17 cellular contexts compared by ENCODE assay signal in the genomic region with DNA sequence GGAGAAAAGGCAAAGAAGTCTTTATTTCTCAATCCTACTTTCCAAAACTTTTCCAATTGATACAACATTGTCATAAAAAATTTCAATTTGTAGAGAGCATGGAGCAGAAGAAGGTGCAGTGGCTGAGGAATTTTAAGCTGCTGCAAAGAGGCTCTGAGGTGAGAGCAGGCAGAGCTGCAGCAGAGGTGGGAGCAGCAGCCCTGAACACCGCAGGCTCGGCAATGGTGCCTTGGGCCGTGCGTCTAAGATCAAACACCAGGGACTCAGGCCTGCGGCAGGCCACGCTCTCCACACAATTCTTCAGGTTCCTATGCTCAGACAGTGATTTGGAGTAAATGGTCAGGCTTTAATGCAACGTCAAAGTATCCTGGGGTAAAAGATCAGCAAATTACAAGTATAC. TPM values are rescaled to one million over a fixed set of nuclear protein-coding genes. Genes with fewer than 3 reads are reported as not detected.
DNase-seq lines count a peak whose midpoint lies in the region; ATAC-seq, FAIRE-seq and TF ChIP-seq lines count a peak whose summit lies in the region.
"Had no signal": no experiment of that assay in that cellular context is flagged by ENCODE, and none has a peak within 500 bp of the region (broad histone marks: within the 10 kb centered on the region; RNA-seq: fewer than 3 reads in every experiment).

No MANE protein-coding gene starts in this region.

- H3K79me2 ChIP-seq in GM23338 (replicated peaks; ENCODE audit: insufficient read depth) = no peaks in the 10 kb centered on the region
- no peaks in the 10 kb centered on the region for H3K79me2 ChIP-seq in H1 (ENCODE audit: control insufficient read depth in 1 of 2, insufficient read depth in 2 of 2, low read length in 2 of 2)

- H3K27ac Mint-ChIP-seq in GM23338 = no peak overlapping the region
- peak overlapping the region; percentile 96 for H3K27ac Mint-ChIP-seq in mesothelial cell of epicardium
- peak overlapping the region; percentile 32 for H3K27ac Mint-ChIP-seq in type B pancreatic cell
- H3K27ac Mint-ChIP-seq: B cell; CD8-positive, alpha-beta T cell had no signal

- no peaks in the 10 kb centered on the region for H3K9me3 Mint-ChIP-seq in GM23338
- no peaks in the 10 kb centered on the region for H3K9me3 Mint-ChIP-seq in mesothelial cell of epicardium
- no peaks in the 10 kb centered on the region for H3K9me3 Mint-ChIP-seq in type B pancreatic cell
- H3K9me3 Mint-ChIP-seq: CD8-positive, alpha-beta T cell had no signal

- 0 out of 2 replicates have a peak overlapping the region, but pooled peaks have one; percentile 63 for H2BK15ac ChIP-seq in H1 (ENCODE audit: low read length)

- H3F3A ChIP-seq in GM23338 (replicated peaks; ENCODE audit: low read depth) = no peaks in the 10 kb centered on the region

- no peak for FAIRE-seq in H1 (lab: Jason Lieb, UNC)
- FAIRE-seq: GM12878, H54 had no signal

- WGBS in H1 (ENCODE audit: extremely low coverage in 1 of 2, insufficient coverage in 1 of 2, insufficient read length in 1 of 2, insufficient replicate concordance in 2 of 2, low coverage in 1 of 2, low lambda C conversion rate in 2 of 2, missing lambda C conversion rate in 1 of 2), 2 experiments = 87% methylated on average over 7 of the region's 7 CpGs; no CpG with 5 or more reads in 1 of the 2 experiments
- WGBS in stomach, 5 donors = 56 to 89% (median 65%) methylated on average over 7 of the region's 7 CpGs

- H2AFZ ChIP-seq in GM23338 = no peak overlapping the region
- H2AFZ ChIP-seq in H1 (ENCODE audit: low read length) = no peak overlapping the region

- H4K20me1 ChIP-seq in GM23338 (replicated peaks; ENCODE audit: insufficient read depth) = no peaks in the 10 kb centered on the region
- H4K20me1 ChIP-seq in H1 (replicated peaks in 1 of 2; ENCODE audit: control insufficient read depth in 1 of 2, insufficient read depth in 2 of 2, low read length in 2 of 2) = no peaks in the 10 kb centered on the region

- H3K4me1 Mint-ChIP-seq in GM23338 (peaks cover 10% of the 10 kb centered on the region), mesothelial cell of epicardium (peaks cover 80% of the 10 kb centered on the region), type B pancreatic cell (ENCODE audit: unreplicated experiment) (peaks cover 65% of the 10 kb centered on the region)

- H3K4me3 Mint-ChIP-seq in GM23338 (no peak overlapping the region), mesothelial cell of epicardium (no peak overlapping the region), type B pancreatic cell (no peak overlapping the region)
- H3K4me3 Mint-ChIP-seq: B cell; CD8-positive, alpha-beta T cell had no signal

- H2BK12ac ChIP-seq in H1 (ENCODE audit: low read depth, low read length) = no peak overlapping the region

- H3K14ac ChIP-seq in H1 (ENCODE audit: insufficient read length) = no peak overlapping the region

- CTCF ChIA-PET in H1 (lab: Charles Lee; ENCODE audit: partially characterized antibody) = interaction anchor here (1.2 kb wide), 1 partner anchor 11 kb away, joined by 4 read pairs; no protein-coding TSS in a partner anchor

- POLR2A ChIA-PET in H1 (lab: Charles Lee; ENCODE audit: partially characterized antibody) = no interaction called here

- H3K27ac ChIP-seq in GM23338 (ENCODE audit: low read depth) = no peak overlapping the region
- no peak overlapping the region for H3K27ac ChIP-seq in H1 (ENCODE audit: low read depth, low read length)
- peak overlapping the region in 1 of 5 donors; percentile 7 for H3K27ac ChIP-seq in stomach
- H3K27ac ChIP-seq: BLaER1 treated with 17β-estradiol and CSF1 and Interleukin-3, amounts not matched to agents 10 nM and 100 nM; HL-60 had no signal

- H3K4me1 ChIP-seq in GM23338 (ENCODE audit: insufficient read depth) (no peaks in the 10 kb centered on the region), H1 (replicated peaks in 1 of 4; ENCODE audit: control insufficient read depth in 3 of 4, insufficient read depth in 4 of 4, low read length in 3 of 4) (peaks cover 0 to 4% (median 0%) of the 10 kb centered on the region in 4 experiments; a peak in 1 of 7 replicates), stomach (peaks cover 38 to 65% (median 52%) of the 10 kb centered on the region in 4 donors)

- no peak overlapping the region for H3K18ac ChIP-seq in H1 (ENCODE audit: extremely low read depth, low read length)

- TF ChIP-seq EP300 in H1 (IDR thresholded peaks at IDR 0.05; ENCODE audit: borderline replicate concordance in 1 of 2, low read depth in 2 of 2, low read length in 2 of 2) = no peak
- TF ChIP-seq EP300 in stomach (IDR thresholded peaks at IDR 0.05) = no peak

- no peak overlapping the region for H3K4me3 ChIP-seq in GM23338
- no peak overlapping the region for H3K4me3 ChIP-seq in H1 (ENCODE audit: extremely low read depth in 1 of 4, insufficient read depth in 2 of 4, low read depth in 3 of 4, low read length in 4 of 4)
- H3K4me3 ChIP-seq in stomach = no peak overlapping the region
- H3K4me3 ChIP-seq: BLaER1 treated with 17β-estradiol and CSF1 and Interleukin-3, amounts not matched to agents 10 nM and 100 nM; GM12878 had no signal

- H3K4me2 ChIP-seq in GM23338 = no peak overlapping the region
- H3K4me2 ChIP-seq in H1 (ENCODE audit: insufficient read depth in 1 of 2, low read depth in 2 of 2, low read length in 2 of 2) = no peak overlapping the region

- H3K4ac ChIP-seq in H1 (replicated peaks; ENCODE audit: insufficient read length, low read depth, low read length) = no peak overlapping the region

- no peak overlapping the region for H2BK20ac ChIP-seq in H1 (ENCODE audit: low read length)

- H2BK5ac ChIP-seq in H1 (ENCODE audit: low read depth, low read length) = no peak overlapping the region

- H3K36me3 Mint-ChIP-seq in GM23338 (ENCODE audit: low read depth) = no peaks in the 10 kb centered on the region
- H3K36me3 Mint-ChIP-seq in mesothelial cell of epicardium = no peaks in the 10 kb centered on the region
- no peaks in the 10 kb centered on the region for H3K36me3 Mint-ChIP-seq in type B pancreatic cell

- H3K79me1 ChIP-seq in H1 (ENCODE audit: low read depth, low read length) = no peaks in the 10 kb centered on the region

- TF ChIP-seq RAD21 in H1 (IDR thresholded peaks at IDR 0.05 in 1 of 2, conservative IDR thresholded peaks at IDR 0.05 in 1 of 2; ENCODE audit: low read depth in 2 of 2, low read length in 2 of 2) = no peak

- H3K56ac ChIP-seq in H1 (replicated peaks; ENCODE audit: insufficient read length, low read depth, low read length) = no peak overlapping the region

- no peak overlapping the region for H3K9ac ChIP-seq in H1 (replicated peaks in 1 of 4; ENCODE audit: extremely low read depth in 1 of 4, low read depth in 3 of 4, low read length in 3 of 4)
- H3K9ac ChIP-seq: BLaER1 treated with 17β-estradiol and CSF1 and Interleukin-3, amounts not matched to agents 10 nM and 100 nM had no signal

- H2BK120ac ChIP-seq in H1 (replicated peaks; ENCODE audit: low read depth, low read length) = no peak overlapping the region

- H4K91ac ChIP-seq in H1 (replicated peaks; ENCODE audit: insufficient read length, low read length) = no peak overlapping the region

- intact Hi-C loops in stomach (cut with DNase I; ENCODE audit: low total_unique reads) = no loop called here

- no peak overlapping the region; the same call in 1 of the 2 replicates for H4K8ac ChIP-seq in H1 (ENCODE audit: extremely low read depth, insufficient read depth, low read length)

- no peak overlapping the region for H4K5ac ChIP-seq in H1 (ENCODE audit: insufficient read length, low read depth, low read length)

- H3K9me3 ChIP-seq in H1 (ENCODE audit: insufficient read depth in 2 of 2, low read depth in 1 of 2, low read length in 1 of 2) = peaks cover 0 to 3% of the 10 kb centered on the region in 2 experiments; a peak in 1 of 4 replicates
- no peaks in the 10 kb centered on the region for H3K9me3 ChIP-seq in stomach
- H3K9me3 ChIP-seq: BLaER1 treated with 17β-estradiol and CSF1 and Interleukin-3, amounts not matched to agents 10 nM and 100 nM had no signal

- no peak for TF ChIP-seq POLR2A in H1 (IDR thresholded peaks at IDR 0.05; ENCODE audit: control extremely low read depth in 1 of 2, low read depth in 2 of 2, low read length in 2 of 2)
- no peak for TF ChIP-seq POLR2A in stomach (IDR thresholded peaks at IDR 0.05)

- ATAC-seq in GM23338 = peak; percentile 78
- ATAC-seq: CD8-positive, alpha-beta T cell; GM12878 had no signal

- H2AK5ac ChIP-seq in H1 (ENCODE audit: low read depth, low read length) = no peak overlapping the region

- DNase-seq in GM23338 (ENCODE audit: low spot score) (peak; percentile 21), H1 (ENCODE audit: low read depth in 1 of 2, low spot score in 2 of 2) (no peak), mesothelial cell of epicardium (ENCODE audit: low spot score in 2 of 2, unreplicated experiment in 2 of 2) (no peak), type B pancreatic cell (ENCODE audit: extremely low spot score, unreplicated experiment) (no peak), hippocampal formation (lab: John Stamatoyannopoulos, UW) (no peak), stomach (no peak)
- DNase-seq in activated CD4-positive, CD25-positive, alpha-beta regulatory T cell treated with anti-CD3 and anti-CD28 coated beads, Interleukin-2, amount 50 U/mL, for 72 hours = no peak
- DNase-seq: 8988T; Calu3; CD8-positive, alpha-beta T cell; DMS79 treated with DMSO at 0.1 percent for 48 hours; HCEC 1CT had no signal

- H3K9me2 ChIP-seq in GM23338 (ENCODE audit: insufficient read depth) = no peaks in the 10 kb centered on the region

- H3K27me3 Mint-ChIP-seq in GM23338 (ENCODE audit: insufficient read depth, low read depth, poor library complexity) = no peaks in the 10 kb centered on the region
- H3K27me3 Mint-ChIP-seq in mesothelial cell of epicardium (ENCODE audit: low read depth) = no peaks in the 10 kb centered on the region
- H3K27me3 Mint-ChIP-seq in type B pancreatic cell = no peaks in the 10 kb centered on the region
- H3K27me3 Mint-ChIP-seq: B cell had no signal

- no peaks in the 10 kb centered on the region for H3K27me3 ChIP-seq in GM23338 (ENCODE audit: insufficient read depth)
- H3K27me3 ChIP-seq in H1 (replicated peaks in 1 of 4; ENCODE audit: control insufficient read depth in 3 of 4, extremely low read depth in 1 of 4, insufficient read depth in 3 of 4, low read length in 3 of 4) = no peaks in the 10 kb centered on the region
- H3K27me3 ChIP-seq in stomach = no peaks in the 10 kb centered on the region
- H3K27me3 ChIP-seq: BLaER1 treated with 17β-estradiol and CSF1 and Interleukin-3, amounts not matched to agents 10 nM and 100 nM had no signal

- H3K36me3 ChIP-seq in GM23338 (ENCODE audit: insufficient read depth) (no peaks in the 10 kb centered on the region), H1 (ENCODE audit: control insufficient read depth in 2 of 4, insufficient read depth in 4 of 4, low read length in 3 of 4) (no peaks in the 10 kb centered on the region), stomach (peaks cover 0 to 4% (median 0%) of the 10 kb centered on the region in 4 donors)

- no peaks in the 10 kb centered on the region for H3K23me2 ChIP-seq in H1 (ENCODE audit: low read depth, low read length)

- no peak overlapping the region for H3K23ac ChIP-seq in H1 (ENCODE audit: insufficient read length)

- TF ChIP-seq CTCF in GM23338 (conservative IDR thresholded peaks at IDR 0.05; ENCODE audit: low read depth in 2 of 2) = no peak
- TF ChIP-seq CTCF in H1 (IDR thresholded peaks at IDR 0.05; ENCODE audit: control extremely low read depth in 1 of 3, insufficient read depth in 1 of 3, low read depth in 1 of 3, low read length in 3 of 3) = no peak
- no peak for TF ChIP-seq CTCF in mesothelial cell of epicardium (IDR thresholded peaks at IDR 0.05; ENCODE audit: unreplicated experiment)
- no peak for TF ChIP-seq CTCF in type B pancreatic cell (conservative IDR thresholded peaks at IDR 0.05)
- no peak for TF ChIP-seq CTCF in stomach (IDR thresholded peaks at IDR 0.05)

RNA-seq across cellular contexts. Expression of gene SIL1, which starts 46.3 kb away (rescaled TPM):
- 5.9 and 11.5 TPM in 2 replicates for total RNA-seq in GM23338 (2014; rRNA removed; shearing (Covaris generic))
- polyA plus RNA-seq in GM23338 (2016; fragmentation: Nextera tagmentation; extraction: Ambion mirVana) (5.5 and 6.7 TPM in 2 replicates), H1 (2011; rRNA removed) (12.8 and 13.9 TPM in 2 replicates), stomach (10 to 100 TPM; 26.7 to 83.6 (median 74.6) TPM)
- total RNA-seq in H1 (2021; fragmentation: NEBNext Ultra II Directional; extraction: Animal tissue kit (Norgen Biotek cat#: 25700)) = 6.6 and 8.3 TPM in 2 replicates
- 8.3 TPM for polyA plus RNA-seq in H1 (2011; cell fraction: cytosol; rRNA removed)
- 10.5 TPM for polyA plus RNA-seq in H1 (2011; cell fraction: nucleus; rRNA removed)
- 6.4 to 9.6 TPM (median 7.6 TPM) in 4 replicates for polyA plus RNA-seq in H1 (2012, experiment 1 of 2)
- polyA plus RNA-seq in H1 (2012, experiment 2 of 2) = 6.8 TPM
- polyA plus RNA-seq in H1 (2013, experiment 1 of 2) = 5.9 TPM
- 7.7 TPM for polyA plus RNA-seq in H1 (2013, experiment 2 of 2)
- 4.6 and 7.5 TPM in 2 replicates for polyA minus RNA-seq in H1 (2011; rRNA and poly(A)+ RNA removed)
- polyA minus RNA-seq in H1 (2011; cell fraction: cytosol; rRNA and poly(A)+ RNA removed) = 12.8 TPM
- polyA minus RNA-seq in H1 (2011; cell fraction: nucleus; rRNA and poly(A)+ RNA removed) = 8.5 TPM
- total RNA-seq in mesothelial cell of epicardium (46.2 to 55.4 TPM (median 51.2 TPM) in 3 replicates), type B pancreatic cell (ENCODE audit: low replicate concordance) (40.9 and 63.0 TPM in 2 replicates), stomach (10 to 100 TPM; 22.2 to 60.0 (median 31.8) TPM)
